Comparison of ENCODE assay signal across 8 cellular contexts in the genomic region with DNA sequence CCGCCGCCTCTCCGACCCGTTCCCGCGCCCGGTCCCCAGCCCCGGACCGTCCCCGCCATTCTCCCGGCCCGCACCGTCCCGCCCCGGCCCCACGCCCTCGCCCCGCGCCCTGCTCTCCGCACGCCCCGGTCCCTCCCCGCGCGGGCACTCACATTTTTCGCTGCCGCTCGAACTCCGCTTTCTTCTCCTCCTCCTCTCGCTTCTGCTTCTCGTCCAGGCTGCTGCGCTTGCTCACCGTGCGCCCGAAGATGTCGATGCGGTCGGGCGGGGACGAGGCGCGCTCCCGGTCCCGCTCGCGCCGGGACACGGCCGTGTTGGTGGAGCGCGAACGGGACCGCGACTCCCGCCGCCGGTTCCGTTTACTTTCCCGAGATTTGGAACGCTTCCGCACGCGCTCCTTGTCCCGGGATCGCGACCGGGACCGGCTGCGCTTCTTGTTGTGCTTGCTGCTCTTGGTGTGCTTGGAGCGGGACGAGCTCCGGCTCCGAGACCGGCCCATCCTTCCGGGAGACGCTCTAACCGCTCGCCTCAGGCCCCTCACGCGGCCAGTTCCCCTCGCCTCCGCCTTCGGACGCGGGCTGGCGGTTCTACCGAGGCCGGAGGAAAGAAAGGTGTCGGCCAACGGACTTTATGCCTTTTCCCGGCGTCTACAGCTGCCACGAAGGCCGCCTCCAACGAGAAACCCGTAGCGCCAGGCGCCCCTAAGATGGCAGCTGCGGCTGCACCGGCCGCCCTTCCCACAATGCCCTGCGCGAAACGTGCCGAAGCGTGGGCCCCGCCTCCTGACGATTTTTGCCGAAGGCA. TPM values are rescaled to one million over a fixed set of nuclear protein-coding genes. Genes with fewer than 3 reads are reported as not detected.
DNase-seq lines count a peak whose midpoint lies in the region; ATAC-seq lines count a peak whose summit lies in the region.

A gene with protein sequence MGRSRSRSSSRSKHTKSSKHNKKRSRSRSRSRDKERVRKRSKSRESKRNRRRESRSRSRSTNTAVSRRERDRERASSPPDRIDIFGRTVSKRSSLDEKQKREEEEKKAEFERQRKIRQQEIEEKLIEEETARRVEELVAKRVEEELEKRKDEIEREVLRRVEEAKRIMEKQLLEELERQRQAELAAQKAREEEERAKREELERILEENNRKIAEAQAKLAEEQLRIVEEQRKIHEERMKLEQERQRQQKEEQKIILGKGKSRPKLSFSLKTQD (minus strand): TSS at position 717 of the 804 bp plus-strand sequence. CDS start 218 bp downstream, at position 499.

- DNase-seq in GM19238 (ENCODE audit: insufficient read length, low spot score) (peak; percentile 77), NCI-H69 (lab: John Stamatoyannopoulos, UW) (peak; percentile 95), lung microvascular endothelial cell (ENCODE audit: low read depth in 2 of 2) (peak; percentile 91 to 95)
- peak; percentile 96 for DNase-seq in activated CD8-positive, alpha-beta T cell treated with anti-CD3 and anti-CD28 coated beads, Interleukin-2, amount 10 ng/mL, durations not matched to agents 7 days and 5 days
- DNase-seq in effector CD4-positive, alpha-beta T cell = peak; percentile 95
- peak; percentile 93 for DNase-seq in stimulated activated CD8-positive, alpha-beta memory T cell treated with anti-CD3 and anti-CD28 coated beads, Interleukin-12 subunit alpha, Interleukin-12 subunit beta, amount 100 ng/mL, for 1 hour (ENCODE audit: low read depth)

- peak within 1 kb of the TSS; percentile 84 for H3K4me2 ChIP-seq in BLaER1

- H3K9me3 Mint-ChIP-seq in activated CD8-positive, alpha-beta T cell treated with anti-CD3 and anti-CD28 coated beads, Interleukin-2, amount 10 ng/mL, durations not matched to agents 7 days and 5 days (ENCODE audit: insufficient read depth) = no peaks in the 10 kb centered on the region

- H3K36me3 ChIP-seq in BLaER1 = peaks cover 10% of the 10 kb centered on the region; the same call in 1 of the 2 replicates

- H3K4me1 ChIP-seq in BLaER1 = peaks cover 53% of the 10 kb centered on the region

- H3K9me3 ChIP-seq in BLaER1 = peaks cover 6% of the 10 kb centered on the region; the same call in 1 of the 2 replicates

- peak within 1 kb of the TSS; percentile 99 for H3K9ac ChIP-seq in BLaER1

- peak within 1 kb of the TSS; percentile 97 for H3K4me3 Mint-ChIP-seq in activated CD8-positive, alpha-beta T cell treated with anti-CD3 and anti-CD28 coated beads, Interleukin-2, amount 10 ng/mL, durations not matched to agents 7 days and 5 days

- peak within 1 kb of the TSS; percentile 93 for H3K27ac Mint-ChIP-seq in activated CD8-positive, alpha-beta T cell treated with anti-CD3 and anti-CD28 coated beads, Interleukin-2, amount 10 ng/mL, durations not matched to agents 7 days and 5 days

- no peaks in the 10 kb centered on the region for H3K27me3 ChIP-seq in BLaER1

- H3K36me3 Mint-ChIP-seq in activated CD8-positive, alpha-beta T cell treated with anti-CD3 and anti-CD28 coated beads, Interleukin-2, amount 10 ng/mL, durations not matched to agents 7 days and 5 days (ENCODE audit: low read depth) = peaks cover 34% of the 10 kb centered on the region

- H4K20me1 ChIP-seq in BLaER1 = peaks cover 50% of the 10 kb centered on the region

- CTCF ChIA-PET in activated CD8-positive, alpha-beta T cell treated with anti-CD3 and anti-CD28 coated beads, Interleukin-2, amount 10 ng/mL, durations not matched to agents 7 days and 5 days (lab: Charles Lee) = interaction anchor here (3.8 to 9.2 kb wide), 2 partner anchors 31 to 53 kb away, joined by 20 to 57 read pairs; a partner anchor contains a TSS

- POLR2A ChIA-PET in activated CD8-positive, alpha-beta T cell treated with anti-CD3 and anti-CD28 coated beads, Interleukin-2, amount 10 ng/mL, durations not matched to agents 7 days and 5 days (lab: Charles Lee) = interaction anchor here (0.6 to 1.5 kb wide), 9 partner anchors 9 to 1702 kb away, joined by 3 to 7 read pairs (median 3); a partner anchor contains a TSS

- H3K27ac ChIP-seq in BLaER1 = peak within 1 kb of the TSS; percentile 99

- peaks cover 54% of the 10 kb centered on the region for H3K4me1 Mint-ChIP-seq in activated CD8-positive, alpha-beta T cell treated with anti-CD3 and anti-CD28 coated beads, Interleukin-2, amount 10 ng/mL, durations not matched to agents 7 days and 5 days (ENCODE audit: low read depth)

- ATAC-seq in HG03439 (IDR thresholded peaks at IDR 0.05; ENCODE audit: unreplicated experiment) = peak; percentile 85
- peak; percentile 85 for ATAC-seq in activated CD8-positive, alpha-beta T cell treated with anti-CD3 and anti-CD28 coated beads, Interleukin-2, amount 10 ng/mL, durations not matched to agents 7 days and 5 days

- no peaks in the 10 kb centered on the region for H3K27me3 Mint-ChIP-seq in activated CD8-positive, alpha-beta T cell treated with anti-CD3 and anti-CD28 coated beads, Interleukin-2, amount 10 ng/mL, durations not matched to agents 7 days and 5 days (ENCODE audit: low read depth)

- H3K4me3 ChIP-seq in BLaER1 = peak within 1 kb of the TSS; percentile 97

RNA-seq across cellular contexts. Expression of the gene that starts here (rescaled TPM):
- total RNA-seq in activated CD8-positive, alpha-beta T cell treated with anti-CD3 and anti-CD28 coated beads, Interleukin-2, amount 10 ng/mL, durations not matched to agents 7 days and 5 days = 10 to 100 TPM; 86.6 to 97.0 TPM
- 23.3 and 24.4 TPM in 2 replicates for total RNA-seq in lung microvascular endothelial cell

Comparison
In these comparisons a context has a peak if more than half of its experiments do, and no peak if none do; other contexts are left out.
1. Peak in every context shown above with its lines: DNase-seq, ATAC-seq, H3K4me3 ChIP-seq and H3K27ac ChIP-seq.